In genomic region chr16:58487566-58488351, GRCh38 we compare ENCODE assay signal across 1 cellular context.
TF ChIP-seq lines count a peak whose summit lies in the region.

No MANE protein-coding gene starts in this region.

TF ChIP-seq in WTC11, 78 proteins besides CTCF, POLR2A, EP300 and RAD21 (continued from another document):
- TF ChIP-seq FOXP4 (CRISPR knock-in tag; IDR thresholded peaks at IDR 0.05), result no peak
- TF ChIP-seq ZNF121 (CRISPR knock-in tag; IDR thresholded peaks at IDR 0.05), result 0 out of 2 replicates have a peak, but pooled peaks have one; percentile 16
- peak; percentile 39; the same call in 1 of the 2 replicates for TF ChIP-seq USF2 (CRISPR knock-in tag; IDR thresholded peaks at IDR 0.05)
- TF ChIP-seq CREM (CRISPR knock-in tag; IDR thresholded peaks at IDR 0.05), result 0 out of 2 replicates have a peak, but pooled peaks have one; percentile 53
